Comparison of ENCODE assay signal across 1 cellular context in genomic region chr3:170563712-170564423, GRCh38.
TF ChIP-seq lines count a peak whose summit lies in the region.

No MANE protein-coding gene starts in this region.

TF ChIP-seq in GM23338, 12 proteins besides CTCF, POLR2A, EP300 and RAD21:
- TF ChIP-seq REST (IDR thresholded peaks at IDR 0.05; ENCODE audit: unreplicated experiment) (no peak), POLR2AphosphoS5 (IDR thresholded peaks at IDR 0.05; ENCODE audit: low read depth) (no peak), JUNB (IDR thresholded peaks at IDR 0.05; ENCODE audit: unreplicated experiment) (no peak), ZNF114 (CRISPR knock-in tag; IDR thresholded peaks at IDR 0.05) (no peak), NANOG (IDR thresholded peaks at IDR 0.05; ENCODE audit: borderline replicate concordance) (no peak), EZH2 (IDR thresholded peaks at IDR 0.05; ENCODE audit: low read depth, unreplicated experiment) (no peak), ZNF331 (CRISPR knock-in tag; IDR thresholded peaks at IDR 0.05; ENCODE audit: low read depth) (no peak)
- TF ChIP-seq, protein P1, sequence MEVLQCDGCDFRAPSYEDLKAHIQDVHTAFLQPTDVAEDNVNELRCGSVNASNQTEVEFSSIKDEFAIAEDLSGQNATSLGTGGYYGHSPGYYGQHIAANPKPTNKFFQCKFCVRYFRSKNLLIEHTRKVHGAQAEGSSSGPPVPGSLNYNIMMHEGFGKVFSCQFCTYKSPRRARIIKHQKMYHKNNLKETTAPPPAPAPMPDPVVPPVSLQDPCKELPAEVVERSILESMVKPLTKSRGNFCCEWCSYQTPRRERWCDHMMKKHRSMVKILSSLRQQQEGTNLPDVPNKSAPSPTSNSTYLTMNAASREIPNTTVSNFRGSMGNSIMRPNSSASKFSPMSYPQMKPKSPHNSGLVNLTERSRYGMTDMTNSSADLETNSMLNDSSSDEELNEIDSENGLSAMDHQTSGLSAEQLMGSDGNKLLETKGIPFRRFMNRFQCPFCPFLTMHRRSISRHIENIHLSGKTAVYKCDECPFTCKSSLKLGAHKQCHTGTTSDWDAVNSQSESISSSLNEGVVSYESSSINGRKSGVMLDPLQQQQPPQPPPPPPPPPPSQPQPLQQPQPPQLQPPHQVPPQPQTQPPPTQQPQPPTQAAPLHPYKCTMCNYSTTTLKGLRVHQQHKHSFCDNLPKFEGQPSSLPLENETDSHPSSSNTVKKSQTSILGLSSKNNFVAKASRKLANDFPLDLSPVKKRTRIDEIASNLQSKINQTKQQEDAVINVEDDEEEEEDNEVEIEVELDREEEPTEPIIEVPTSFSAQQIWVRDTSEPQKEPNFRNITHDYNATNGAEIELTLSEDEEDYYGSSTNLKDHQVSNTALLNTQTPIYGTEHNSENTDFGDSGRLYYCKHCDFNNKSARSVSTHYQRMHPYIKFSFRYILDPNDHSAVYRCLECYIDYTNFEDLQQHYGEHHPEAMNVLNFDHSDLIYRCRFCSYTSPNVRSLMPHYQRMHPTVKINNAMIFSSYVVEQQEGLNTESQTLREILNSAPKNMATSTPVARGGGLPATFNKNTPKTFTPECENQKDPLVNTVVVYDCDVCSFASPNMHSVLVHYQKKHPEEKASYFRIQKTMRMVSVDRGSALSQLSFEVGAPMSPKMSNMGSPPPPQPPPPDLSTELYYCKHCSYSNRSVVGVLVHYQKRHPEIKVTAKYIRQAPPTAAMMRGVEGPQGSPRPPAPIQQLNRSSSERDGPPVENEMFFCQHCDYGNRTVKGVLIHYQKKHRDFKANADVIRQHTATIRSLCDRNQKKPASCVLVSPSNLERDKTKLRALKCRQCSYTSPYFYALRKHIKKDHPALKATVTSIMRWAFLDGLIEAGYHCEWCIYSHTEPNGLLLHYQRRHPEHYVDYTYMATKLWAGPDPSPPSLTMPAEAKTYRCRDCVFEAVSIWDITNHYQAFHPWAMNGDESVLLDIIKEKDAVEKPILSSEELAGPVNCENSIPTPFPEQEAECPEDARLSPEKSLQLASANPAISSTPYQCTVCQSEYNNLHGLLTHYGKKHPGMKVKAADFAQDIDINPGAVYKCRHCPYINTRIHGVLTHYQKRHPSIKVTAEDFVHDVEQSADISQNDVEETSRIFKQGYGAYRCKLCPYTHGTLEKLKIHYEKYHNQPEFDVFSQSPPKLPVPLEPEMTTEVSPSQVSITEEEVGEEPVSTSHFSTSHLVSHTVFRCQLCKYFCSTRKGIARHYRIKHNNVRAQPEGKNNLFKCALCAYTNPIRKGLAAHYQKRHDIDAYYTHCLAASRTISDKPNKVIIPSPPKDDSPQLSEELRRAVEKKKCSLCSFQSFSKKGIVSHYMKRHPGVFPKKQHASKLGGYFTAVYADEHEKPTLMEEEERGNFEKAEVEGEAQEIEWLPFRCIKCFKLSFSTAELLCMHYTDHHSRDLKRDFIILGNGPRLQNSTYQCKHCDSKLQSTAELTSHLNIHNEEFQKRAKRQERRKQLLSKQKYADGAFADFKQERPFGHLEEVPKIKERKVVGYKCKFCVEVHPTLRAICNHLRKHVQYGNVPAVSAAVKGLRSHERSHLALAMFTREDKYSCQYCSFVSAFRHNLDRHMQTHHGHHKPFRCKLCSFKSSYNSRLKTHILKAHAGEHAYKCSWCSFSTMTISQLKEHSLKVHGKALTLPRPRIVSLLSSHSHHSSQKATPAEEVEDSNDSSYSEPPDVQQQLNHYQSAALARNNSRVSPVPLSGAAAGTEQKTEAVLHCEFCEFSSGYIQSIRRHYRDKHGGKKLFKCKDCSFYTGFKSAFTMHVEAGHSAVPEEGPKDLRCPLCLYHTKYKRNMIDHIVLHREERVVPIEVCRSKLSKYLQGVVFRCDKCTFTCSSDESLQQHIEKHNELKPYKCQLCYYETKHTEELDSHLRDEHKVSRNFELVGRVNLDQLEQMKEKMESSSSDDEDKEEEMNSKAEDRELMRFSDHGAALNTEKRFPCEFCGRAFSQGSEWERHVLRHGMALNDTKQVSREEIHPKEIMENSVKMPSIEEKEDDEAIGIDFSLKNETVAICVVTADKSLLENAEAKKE (CRISPR knock-in tag; IDR thresholded peaks at IDR 0.05) = no peak
